8 cellular contexts compared by ENCODE assay signal in the genomic region with DNA sequence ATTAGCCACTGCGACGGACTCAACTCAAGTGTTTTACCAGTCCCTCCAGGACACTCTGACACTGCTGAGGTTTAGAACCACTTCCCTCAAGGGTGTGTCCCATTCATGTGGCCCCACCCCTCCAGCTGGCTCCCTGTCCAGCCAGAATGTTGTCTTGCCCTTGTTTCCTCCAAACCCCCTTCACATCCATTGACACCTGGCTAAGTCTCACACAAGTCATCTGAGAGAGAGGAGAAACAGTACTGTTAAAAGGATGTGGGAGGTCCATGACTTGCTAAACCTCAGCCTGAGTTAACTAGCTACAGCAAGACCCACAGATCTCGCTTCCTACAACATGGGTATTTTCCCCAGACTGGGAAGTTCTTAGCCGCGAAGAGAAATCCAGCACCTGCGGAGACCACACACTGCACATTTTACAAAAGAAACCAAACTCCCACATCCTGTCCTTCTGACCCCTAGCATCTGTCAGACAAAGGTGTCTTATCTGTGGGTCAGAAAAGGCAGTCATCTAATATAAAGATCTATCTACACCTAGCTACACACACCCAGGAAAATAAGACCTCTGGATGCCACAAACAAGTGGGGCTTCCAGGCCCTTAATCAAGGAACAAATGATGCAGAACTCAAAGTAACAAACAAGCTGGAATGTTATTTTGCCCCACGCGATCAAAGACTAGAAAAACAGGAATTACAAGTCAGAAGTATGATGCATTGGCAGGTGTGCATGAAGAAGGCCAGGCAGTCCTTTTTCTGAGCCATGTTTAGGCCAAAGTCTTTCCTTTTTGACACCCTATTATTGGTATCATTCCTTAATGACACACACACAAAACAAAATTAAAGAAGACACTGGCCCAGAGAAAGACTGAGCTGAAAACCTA. TPM values are rescaled to one million over a fixed set of nuclear protein-coding genes. Genes with fewer than 3 reads are reported as not detected.
A peak's percentile ranks its signal among the peaks of the same experiment; 100 is the strongest.
DNase-seq lines count a peak whose midpoint lies in the region; ATAC-seq and TF ChIP-seq lines count a peak whose summit lies in the region.

No MANE protein-coding gene starts in this region.

- H3K79me2 ChIP-seq in MM.1S (ENCODE audit: low read length): peaks cover 80% of the 10 kb centered on the region

- H3K4me1 ChIP-seq in MM.1S (ENCODE audit: low read length) (peaks cover 59% of the 10 kb centered on the region), left lung (peaks cover 0 to 23% of the 10 kb centered on the region in 2 donors)

- H3F3A ChIP-seq in MM.1S (ENCODE audit: insufficient read depth, low read length): peaks cover 46% of the 10 kb centered on the region

- peak overlapping the region; percentile 2; the same call in 1 of the 2 replicates for H3K4me3 ChIP-seq in MM.1S (ENCODE audit: low read length)
- H3K4me3 ChIP-seq in left lung: no peak overlapping the region
- H3K4me3 ChIP-seq in dorsolateral prefrontal cortex: no peak overlapping the region

- H3K9me3 ChIP-seq in MM.1S (replicated peaks; ENCODE audit: insufficient read depth, low read length) (no peaks in the 10 kb centered on the region), left lung (no peaks in the 10 kb centered on the region)

- TF ChIP-seq CTCF in HFFc6 (IDR thresholded peaks at IDR 0.05) (no peak), MM.1S (IDR thresholded peaks at IDR 0.05; ENCODE audit: low read length) (no peak), left lung (IDR thresholded peaks at IDR 0.05) (no peak), dorsolateral prefrontal cortex (IDR thresholded peaks at IDR 0.05 in 54 of 56, conservative IDR thresholded peaks at IDR 0.05 in 2 of 56; ENCODE audit: low read depth in 1 of 56, partially characterized antibody in 56 of 56) (no peak)

- H3K27ac ChIP-seq in MM.1S (ENCODE audit: low read length) (peak overlapping the region; percentile 73), left lung (no peak overlapping the region), dorsolateral prefrontal cortex (no peak overlapping the region)

- no peaks in the 10 kb centered on the region for H3K36me3 ChIP-seq in MM.1S (replicated peaks; ENCODE audit: insufficient read depth, low read length)
- H3K36me3 ChIP-seq in left lung: no peaks in the 10 kb centered on the region

- no peak overlapping the region for H2AFZ ChIP-seq in MM.1S (ENCODE audit: low read length)

- peaks cover 32% of the 10 kb centered on the region for H3K36me3 Mint-ChIP-seq in HFFc6 (ENCODE audit: low read depth)
- no peaks in the 10 kb centered on the region for H3K36me3 Mint-ChIP-seq in activated T-cell treated with anti-CD3 and anti-CD28 coated beads, Interleukin-2, amount 50 U/mL, for 4 hours (ENCODE audit: insufficient read depth)

- H3K27ac Mint-ChIP-seq in HFFc6: peak overlapping the region; percentile 27

- H3K27me3 Mint-ChIP-seq in HFFc6 (ENCODE audit: insufficient read depth): peaks cover 4% of the 10 kb centered on the region; the same call in 1 of the 2 replicates
- no peaks in the 10 kb centered on the region for H3K27me3 Mint-ChIP-seq in activated T-cell treated with anti-CD3 and anti-CD28 coated beads, Interleukin-2, amount 50 U/mL, for 4 hours (ENCODE audit: low read depth)

- peaks cover 85% of the 10 kb centered on the region for H3K4me1 Mint-ChIP-seq in HFFc6 (ENCODE audit: low read depth)
- peaks cover 81% of the 10 kb centered on the region for H3K4me1 Mint-ChIP-seq in activated T-cell treated with anti-CD3 and anti-CD28 coated beads, Interleukin-2, amount 50 U/mL, for 4 hours (ENCODE audit: low read depth)

- no peaks in the 10 kb centered on the region for H3K9me3 Mint-ChIP-seq in HFFc6
- H3K9me3 Mint-ChIP-seq in activated T-cell treated with anti-CD3 and anti-CD28 coated beads, Interleukin-2, amount 50 U/mL, for 4 hours: no peaks in the 10 kb centered on the region

- H3K4me2 ChIP-seq in MM.1S (ENCODE audit: low read depth, low read length): peak overlapping the region; percentile 60

- no peaks in the 10 kb centered on the region for H3K27me3 ChIP-seq in MM.1S (replicated peaks; ENCODE audit: insufficient read depth, low read length)
- H3K27me3 ChIP-seq in left lung: no peaks in the 10 kb centered on the region
- H3K27me3 ChIP-seq in dorsolateral prefrontal cortex: no peaks in the 10 kb centered on the region

- no peaks in the 10 kb centered on the region for H3K9me2 ChIP-seq in MM.1S (replicated peaks; ENCODE audit: insufficient read depth, low read length)

- H4K20me1 ChIP-seq in MM.1S (ENCODE audit: insufficient read depth, low read length): no peaks in the 10 kb centered on the region

- peak; percentile 12 for DNase-seq in NCI-H82 (lab: John Stamatoyannopoulos, UW)
- DNase-seq in NCI-H82 treated with DMSO at 0.1 percent for 48 hours (lab: John Stamatoyannopoulos, UW; ENCODE audit: unreplicated experiment): no peak
- DNase-seq in HFFc6: no peak
- peak; percentile 96 for DNase-seq in MM.1S
- DNase-seq in activated T-cell treated with anti-CD3 and anti-CD28 coated beads, Interleukin-2, amount 50 U/mL, for 4 hours: peak; percentile 18
- DNase-seq in left lung: peak in 1 of 2 donors; percentile 44
- DNase-seq in cerebellar cortex (ENCODE audit: low spot score): no peak
- no peak for DNase-seq in dorsolateral prefrontal cortex

- peak overlapping the region; percentile 9; the same call in 1 of the 2 replicates for H3K9ac ChIP-seq in MM.1S (ENCODE audit: low read length)

- intact Hi-C loops in left lung (cut with DNase I) (no loop called here), dorsolateral prefrontal cortex (cut with DNase I) (no loop called here)

- H3K4me3 Mint-ChIP-seq in HFFc6: no peak overlapping the region
- H3K4me3 Mint-ChIP-seq in activated T-cell treated with anti-CD3 and anti-CD28 coated beads, Interleukin-2, amount 50 U/mL, for 4 hours: peak overlapping the region; percentile 22

- peak; percentile 90 to 91 for ATAC-seq in activated T-cell treated with anti-CD3 and anti-CD28 coated beads, Interleukin-2, amount 50 U/mL, for 4 hours
- peak; percentile 80 for ATAC-seq in left lung

RNA-seq across cellular contexts. Expression of a gene that starts 13.9 kb away (rescaled TPM):
- 10 to 100 TPM; 49.7 to 68.8 (median 63.2) TPM for total RNA-seq in HFFc6 (2021; fragmentation: NEBNext Ultra II Directional; extraction: Animal tissue kit (Norgen Biotek cat#: 25700))
- 10 to 100 TPM; 59.0 to 85.4 (median 81.8) TPM for total RNA-seq in activated T-cell treated with anti-CD3 and anti-CD28 coated beads, Interleukin-2, amount 50 U/mL, for 4 hours
- total RNA-seq in left lung: 10 to 100 TPM; 21.4 to 30.5 TPM
- 10 to 100 TPM; 13.5 to 49.3 (median 28.3) TPM for total RNA-seq in dorsolateral prefrontal cortex

Comparison
In these comparisons a context has a peak if more than half of its experiments do, and no peak if none do; other contexts are left out.
1. DNase-seq: peak in NCI-H82 (single experiment), MM.1S (single experiment) and activated T-cell treated with anti-CD3 and anti-CD28 coated beads, Interleukin-2, amount 50 U/mL, for 4 hours (single experiment); none in NCI-H82 treated with DMSO at 0.1 percent for 48 hours (single experiment), HFFc6 (single experiment), cerebellar cortex (single experiment) and dorsolateral prefrontal cortex (0 of 10).